In genomic region chr10:67772894-67773511, GRCh38 we compare ENCODE assay signal across 9 cellular contexts.
DNase-seq lines count a peak whose midpoint lies in the region; ATAC-seq, FAIRE-seq and TF ChIP-seq lines count a peak whose summit lies in the region.
"Had no signal": no experiment of that assay in that cellular context is flagged by ENCODE, and none has a peak within 500 bp of the region (broad histone marks: within the 10 kb centered on the region; RNA-seq: fewer than 3 reads in every experiment).

No MANE protein-coding gene starts in this region.

- no peak overlapping the region for H2BK20ac ChIP-seq in H9 (ENCODE audit: low read depth, low read length, poor library complexity, severe bottlenecking)

- no peak overlapping the region for H3K56ac ChIP-seq in H9 (ENCODE audit: insufficient read length, low read depth, low read length)

- no peak overlapping the region for H3K18ac ChIP-seq in H9 (ENCODE audit: insufficient read length, low read depth, low read length)

- TF ChIP-seq EP300 in K562 (IDR thresholded peaks at IDR 0.05; ENCODE audit: low read length) = no peak

- no peak overlapping the region for H3K27ac ChIP-seq in K562 (ENCODE audit: extremely low read depth, low read depth, low read length)
- H3K27ac ChIP-seq in SJCRH30 = no peak overlapping the region
- H3K27ac ChIP-seq in H9 (ENCODE audit: insufficient read length, low read depth, low read length) = no peak overlapping the region

- no peak for TF ChIP-seq POLR2A in K562 (conservative IDR thresholded peaks at IDR 0.05)

- no peak overlapping the region for H4K8ac ChIP-seq in H9 (replicated peaks; ENCODE audit: insufficient read length, low read depth, low read length)

- no peak for TF ChIP-seq CTCF in GM10248 (IDR thresholded peaks at IDR 0.05; ENCODE audit: control extremely low read depth, extremely low read depth, low read depth, missing control alignments)
- no peak for TF ChIP-seq CTCF in K562 (IDR thresholded peaks at IDR 0.05 in 2 of 3, conservative IDR thresholded peaks at IDR 0.05 in 1 of 3; ENCODE audit: insufficient read depth in 2 of 3, low read depth in 1 of 3, low read length in 3 of 3)
- no peak for TF ChIP-seq CTCF in H9 (conservative IDR thresholded peaks at IDR 0.05)

- no peaks in the 10 kb centered on the region for H3K79me2 ChIP-seq in K562 (ENCODE audit: control insufficient read depth, insufficient read depth, low read length)
- H3K79me2 ChIP-seq in H9 (ENCODE audit: insufficient read depth, low read length) = no peaks in the 10 kb centered on the region

- no peaks in the 10 kb centered on the region for H3K79me1 ChIP-seq in H9 (ENCODE audit: insufficient read depth, low read depth, low read length, poor library complexity, severe bottlenecking)

- H3K4me3 ChIP-seq in K562 (no peak overlapping the region), SJCRH30 (no peak overlapping the region)

- H3K27me3 ChIP-seq in K562 (ENCODE audit: control insufficient read depth in 2 of 2, insufficient read depth in 2 of 2, low read length in 2 of 2) = peaks cover 3 to 4% of the 10 kb centered on the region in 2 experiments; a peak in 3 of 5 replicates
- no peaks in the 10 kb centered on the region for H3K27me3 ChIP-seq in SJCRH30
- H3K27me3 ChIP-seq in H9 (ENCODE audit: insufficient read depth, low read length) = no peaks in the 10 kb centered on the region

- H3K9me1 ChIP-seq in K562 (ENCODE audit: control insufficient read depth, insufficient read depth, low read length) = no peaks in the 10 kb centered on the region

- no peak overlapping the region; a peak in 1 of 7 replicates for H3K27ac Mint-ChIP-seq in H9
- H3K27ac Mint-ChIP-seq: activated naive CD4-positive, alpha-beta T cell treated with anti-CD3 and anti-CD28 coated beads, Interleukin-2, amount 50 U/mL, for 24 hours had no signal

- no peak overlapping the region for H3T11ph ChIP-seq in H9 (ENCODE audit: low read length)

- no peak overlapping the region for H3K4me3 Mint-ChIP-seq in H9
- H3K4me3 Mint-ChIP-seq: activated naive CD4-positive, alpha-beta T cell treated with anti-CD3 and anti-CD28 coated beads, Interleukin-2, amount 50 U/mL, for 24 hours had no signal

- no peak overlapping the region for H2BK5ac ChIP-seq in H9 (ENCODE audit: insufficient read length, low read length)

- no peak overlapping the region for H3K4ac ChIP-seq in H9 (ENCODE audit: low read depth, low read length)

- no peak overlapping the region for H2BK120ac ChIP-seq in H9 (ENCODE audit: low read depth, low read length, poor library complexity, severe bottlenecking)

- no peak overlapping the region for H3K4me2 ChIP-seq in K562 (ENCODE audit: insufficient read depth, low read length)
- H3K4me2 ChIP-seq in H9 (ENCODE audit: insufficient read depth, insufficient read length, low read length) = no peak overlapping the region

- DNase-seq in GM10248 (ENCODE audit: extremely low spot score) = peak; percentile 71
- DNase-seq in K562 (ENCODE audit: extremely low read depth in 1 of 4, low spot score in 3 of 4) = no peak
- DNase-seq in SJCRH30 = no peak
- DNase-seq in H9 = no peak
- no peak for DNase-seq in COLO829 (ENCODE audit: low spot score)
- no peak for DNase-seq in cerebellum (ENCODE audit: low spot score)

- no peak for TF ChIP-seq RAD21 in K562 (CRISPR knock-in tag; conservative IDR thresholded peaks at IDR 0.05 in 1 of 2, IDR thresholded peaks at IDR 0.05 in 1 of 2)

- H2BK15ac ChIP-seq in H9 (ENCODE audit: low read depth, low read length) = no peak overlapping the region

- POLR2A ChIA-PET in GM10248 (lab: Yijun Ruan, JAX) = interaction anchor here (0.6 kb wide), 2 partner anchors 9 to 619 kb away, joined by 5 to 9 read pairs; no protein-coding TSS in a partner anchor
- POLR2A ChIA-PET in K562 (lab: Yijun Ruan, JAX) = no interaction called here

- no peaks in the 10 kb centered on the region for H3K27me3 Mint-ChIP-seq in H9 (ENCODE audit: low read depth)
- H3K27me3 Mint-ChIP-seq: activated naive CD4-positive, alpha-beta T cell treated with anti-CD3 and anti-CD28 coated beads, Interleukin-2, amount 50 U/mL, for 24 hours had no signal

- peaks cover 7 to 9% of the 10 kb centered on the region in 2 experiments for H3K4me1 Mint-ChIP-seq in H9
- H3K4me1 Mint-ChIP-seq: activated naive CD4-positive, alpha-beta T cell treated with anti-CD3 and anti-CD28 coated beads, Interleukin-2, amount 50 U/mL, for 24 hours had no signal

- H3K9me3 Mint-ChIP-seq in H9 = no peaks in the 10 kb centered on the region
- H3K9me3 Mint-ChIP-seq: activated naive CD4-positive, alpha-beta T cell treated with anti-CD3 and anti-CD28 coated beads, Interleukin-2, amount 50 U/mL, for 24 hours had no signal

- intact Hi-C loops in K562 (cut with micrococcal nuclease) = no loop called here

- BruUV-seq in K562 (replicated peaks; lab: Mats Ljungman, UMichigan) = no TSS peak

- H4K20me1 ChIP-seq in K562 (replicated peaks; ENCODE audit: control insufficient read depth, insufficient read depth, low read length) (no peaks in the 10 kb centered on the region), H9 (ENCODE audit: control insufficient read depth, insufficient read depth, insufficient read length) (no peaks in the 10 kb centered on the region)

- no peak overlapping the region for H2AFZ ChIP-seq in K562 (ENCODE audit: low read depth, low read length)
- no peak overlapping the region for H2AFZ ChIP-seq in H9 (ENCODE audit: low read length)

- H3K9ac ChIP-seq in K562 (ENCODE audit: insufficient read depth in 1 of 2, low read depth in 2 of 2, low read length in 2 of 2) (no peak overlapping the region), H9 (ENCODE audit: extremely low read depth, insufficient read length, low read length) (no peak overlapping the region)

- peak; percentile 97 for ATAC-seq in GM21381 (IDR thresholded peaks at IDR 0.05; ENCODE audit: unreplicated experiment)
- peak; percentile 90 for ATAC-seq in HG03469 (IDR thresholded peaks at IDR 0.05; ENCODE audit: unreplicated experiment)
- ATAC-seq in K562 = no peak

- H4K5ac ChIP-seq in H9 (ENCODE audit: insufficient read length, low read depth, low read length) = no peak overlapping the region

- H3K36me3 ChIP-seq in K562 (ENCODE audit: control insufficient read depth, insufficient read depth, low read length) (no peaks in the 10 kb centered on the region), SJCRH30 (no peaks in the 10 kb centered on the region)

- H3K14ac ChIP-seq in H9 (ENCODE audit: insufficient read depth, low read length) = no peak overlapping the region

- H2AK5ac ChIP-seq in H9 (ENCODE audit: insufficient read length, low read length) = no peak overlapping the region

- no peaks in the 10 kb centered on the region for H3K23me2 ChIP-seq in H9 (ENCODE audit: insufficient read length, low read depth, low read length, poor library complexity, severe bottlenecking)

- in situ Hi-C loops in K562 (cut with MboI) = loop anchor here (10.0 kb wide), 1 partner anchor 108 kb away; no protein-coding TSS in a partner anchor

- no peaks in the 10 kb centered on the region for H3K36me3 Mint-ChIP-seq in H9 (ENCODE audit: insufficient read depth in 1 of 3, low read depth in 3 of 3)
- H3K36me3 Mint-ChIP-seq: activated naive CD4-positive, alpha-beta T cell treated with anti-CD3 and anti-CD28 coated beads, Interleukin-2, amount 50 U/mL, for 24 hours had no signal

- H3K4me1 ChIP-seq in K562 (replicated peaks in 1 of 2; ENCODE audit: control insufficient read depth in 2 of 2, insufficient read depth in 2 of 2, low read length in 2 of 2) = no peaks in the 10 kb centered on the region
- H3K4me1 ChIP-seq in SJCRH30 = no peaks in the 10 kb centered on the region
- no peaks in the 10 kb centered on the region; the same call in 1 of the 2 replicates for H3K4me1 ChIP-seq in H9 (ENCODE audit: insufficient read depth, low read length)

- no peak overlapping the region for H3K23ac ChIP-seq in H9 (ENCODE audit: insufficient read length, low read depth, low read length)

- CTCF ChIA-PET in GM10248 (lab: Yijun Ruan, JAX) (interaction anchor here (0.6 to 2.3 kb wide), 8 partner anchors 9 to 1516 kb away, joined by 3 to 17 read pairs (median 3); no protein-coding TSS in a partner anchor), K562 (lab: Yijun Ruan, JAX; ENCODE audit: low intra/inter-chr PET ratio) (interaction anchor here (0.6 kb wide), 1 partner anchor 9 kb away, joined by 4 read pairs; no protein-coding TSS in a partner anchor)

- H3K9me3 ChIP-seq in K562 (replicated peaks; ENCODE audit: control insufficient read depth, insufficient read depth, low read depth, low read length) (no peaks in the 10 kb centered on the region), SJCRH30 (replicated peaks) (no peaks in the 10 kb centered on the region), H9 (ENCODE audit: control insufficient read depth, low read depth, low read length) (no peaks in the 10 kb centered on the region)

- FAIRE-seq in K562 (lab: Jason Lieb, UNC) = no peak

- H2BK12ac ChIP-seq in H9 (ENCODE audit: insufficient read length, low read depth, low read length) = no peak overlapping the region

- no peak overlapping the region for H4K91ac ChIP-seq in H9 (ENCODE audit: insufficient read length, low read depth, low read length)

TF ChIP-seq in K562, 482 proteins besides CTCF, POLR2A, EP300 and RAD21:
- TF ChIP-seq SPI1 (IDR thresholded peaks at IDR 0.05; ENCODE audit: borderline replicate concordance, low read depth, low read length) (peak; percentile 79), FOXA1 (IDR thresholded peaks at IDR 0.05; ENCODE audit: borderline replicate concordance) (no peak)
